17 cellular contexts compared by ENCODE assay signal in genomic region chr21:17461582-17461981, GRCh38. TPM values are rescaled to one million over a fixed set of nuclear protein-coding genes. Genes with fewer than 3 reads are reported as not detected.
DNase-seq lines count a peak whose midpoint lies in the region; ATAC-seq and TF ChIP-seq lines count a peak whose summit lies in the region.
"Had no signal": no experiment of that assay in that cellular context is flagged by ENCODE, and none has a peak within 500 bp of the region (broad histone marks: within the 10 kb centered on the region; RNA-seq: fewer than 3 reads in every experiment).

No MANE protein-coding gene starts in this region.

- H3K36me3 ChIP-seq in GM23248 (ENCODE audit: low read depth): no peaks in the 10 kb centered on the region
- H3K36me3 ChIP-seq in esophagus squamous epithelium: no peaks in the 10 kb centered on the region
- H3K36me3 ChIP-seq: BLaER1 treated with 17β-estradiol and CSF1 and Interleukin-3, amounts not matched to agents 10 nM and 100 nM had no signal

- no peaks in the 10 kb centered on the region for H3K36me3 Mint-ChIP-seq in activated CD8-positive, alpha-beta T cell treated with anti-CD3 and anti-CD28 coated beads for 36 hours (ENCODE audit: low read depth)
- H3K36me3 Mint-ChIP-seq: immature natural killer cell, T-cell had no signal

- peak overlapping the region; percentile 60 for H3K4me2 ChIP-seq in GM23248 (ENCODE audit: unreplicated experiment)

- no peaks in the 10 kb centered on the region for H3K4me1 Mint-ChIP-seq in activated CD8-positive, alpha-beta T cell treated with anti-CD3 and anti-CD28 coated beads for 36 hours (ENCODE audit: low read depth)
- H3K4me1 Mint-ChIP-seq: activated CD4-positive, alpha-beta T cell treated with anti-CD3 and anti-CD28 coated beads, Interleukin-2, amount 10 ng/mL, durations not matched to agents 7 days and 5 days; immature natural killer cell; T-cell had no signal

- no peak for ATAC-seq in activated CD8-positive, alpha-beta T cell treated with anti-CD3 and anti-CD28 coated beads for 36 hours
- ATAC-seq: activated T-cell treated with anti-CD3 and anti-CD28 coated beads, Interleukin-2, amount 50 U/mL, for 72 hours; stimulated activated naive CD8-positive, alpha-beta T cell treated with anti-CD3 and anti-CD28 coated beads, Interleukin-15, Interleukin-2, amounts not matched to agents 100 U/mL and 50 U/mL, for 24 hours; T-cell had no signal

- H4K20me1 ChIP-seq in GM23248 (ENCODE audit: insufficient read depth): no peaks in the 10 kb centered on the region
- H4K20me1 ChIP-seq: BLaER1 treated with 17β-estradiol and CSF1 and Interleukin-3, amounts not matched to agents 10 nM and 100 nM had no signal

- H3K4me3 ChIP-seq in GM23248: peak overlapping the region; percentile 7; the same call in 1 of the 2 replicates
- H3K4me3 ChIP-seq in esophagus squamous epithelium: no peak overlapping the region
- H3K4me3 ChIP-seq: BLaER1 treated with 17β-estradiol and CSF1 and Interleukin-3, amounts not matched to agents 10 nM and 100 nM had no signal

- intact Hi-C loops in esophagus squamous epithelium (cut with DNase I): no loop called here
- intact Hi-C loops in activated CD8-positive, alpha-beta T cell treated with anti-CD3 and anti-CD28 coated beads for 36 hours (cut with micrococcal nuclease): no loop called here

- H3K27ac ChIP-seq in GM23248 (peak overlapping the region; percentile 58), esophagus squamous epithelium (peak overlapping the region; percentile 17 to 69 (median 50))
- H3K27ac ChIP-seq: BLaER1 treated with 17β-estradiol and CSF1 and Interleukin-3, amounts not matched to agents 10 nM and 100 nM had no signal

- no peak overlapping the region for H3K4me3 Mint-ChIP-seq in activated CD8-positive, alpha-beta T cell treated with anti-CD3 and anti-CD28 coated beads for 36 hours
- H3K4me3 Mint-ChIP-seq: activated CD4-positive, alpha-beta T cell treated with anti-CD3 and anti-CD28 coated beads, Interleukin-2, amount 10 ng/mL, durations not matched to agents 7 days and 5 days; activated T-cell treated with anti-CD3 and anti-CD28 coated beads, Interleukin-2, amount 50 U/mL, for 72 hours; immature natural killer cell; T-cell had no signal

- POLR2A ChIA-PET in activated CD8-positive, alpha-beta T cell treated with anti-CD3 and anti-CD28 coated beads for 36 hours (lab: Charles Lee): no interaction called here

- 8 to 13% methylated on average over 4 of the region's 4 CpGs for WGBS in GM23248 (ENCODE audit: low coverage in 1 of 2, low lambda C conversion rate in 2 of 2, missing lambda C conversion rate in 2 of 2), 2 experiments
- 26 to 52% methylated on average over 3 of the region's 4 CpGs for WGBS in esophagus squamous epithelium, 2 donors

- H3K27me3 ChIP-seq in GM23248 (replicated peaks; ENCODE audit: insufficient read depth) (no peaks in the 10 kb centered on the region), esophagus squamous epithelium (no peaks in the 10 kb centered on the region)
- H3K27me3 ChIP-seq: BLaER1 treated with 17β-estradiol and CSF1 and Interleukin-3, amounts not matched to agents 10 nM and 100 nM had no signal

- DNase-seq in GM23248: peak; percentile 62
- peak; percentile 81 for DNase-seq in RPMI7951 (ENCODE audit: low read depth)
- DNase-seq in esophagus squamous epithelium (lab: John Stamatoyannopoulos, UW): no peak
- peak; percentile 19 for DNase-seq in renal cortical epithelial cell (ENCODE audit: low read depth)
- DNase-seq in HT-29 (ENCODE audit: low spot score): no peak
- no peak for DNase-seq in activated CD4-positive, CD25-positive, alpha-beta regulatory T cell (lab: John Stamatoyannopoulos, UW)
- DNase-seq in activated CD8-positive, alpha-beta T cell treated with anti-CD3 and anti-CD28 coated beads for 36 hours: no peak
- DNase-seq in T-helper 2 cell: no peak
- DNase-seq: activated CD4-positive, alpha-beta T cell treated with anti-CD3 and anti-CD28 coated beads, Interleukin-2, amount 10 ng/mL, durations not matched to agents 7 days and 5 days; activated T-cell treated with anti-CD3 and anti-CD28 coated beads, Interleukin-2, amount 50 U/mL, for 72 hours; GF-D8; immature natural killer cell; NCI-H2029; stimulated activated CD4-positive, alpha-beta T cell treated with anti-CD3 and anti-CD28 coated beads, Interleukin-4, amount 100 ng/mL, for 4 hours; stimulated activated naive CD8-positive, alpha-beta T cell treated with anti-CD3 and anti-CD28 coated beads, Interleukin-15, Interleukin-2, amounts not matched to agents 100 U/mL and 50 U/mL, for 24 hours; T-cell had no signal

- TF ChIP-seq CTCF in esophagus squamous epithelium (IDR thresholded peaks at IDR 0.05): no peak
- TF ChIP-seq CTCF in activated CD8-positive, alpha-beta T cell treated with anti-CD3 and anti-CD28 coated beads for 36 hours (IDR thresholded peaks at IDR 0.05): no peak

- peaks cover 3% of the 10 kb centered on the region for H3K27me3 Mint-ChIP-seq in activated CD8-positive, alpha-beta T cell treated with anti-CD3 and anti-CD28 coated beads for 36 hours
- H3K27me3 Mint-ChIP-seq: activated CD4-positive, alpha-beta T cell treated with anti-CD3 and anti-CD28 coated beads, Interleukin-2, amount 10 ng/mL, durations not matched to agents 7 days and 5 days had no signal

- H3K9me2 ChIP-seq in GM23248 (ENCODE audit: insufficient read depth): no peaks in the 10 kb centered on the region

- no peaks in the 10 kb centered on the region for H3K79me2 ChIP-seq in GM23248 (ENCODE audit: insufficient read depth)

- peaks cover 32% of the 10 kb centered on the region for H3F3A ChIP-seq in GM23248 (ENCODE audit: insufficient read depth)

- no peak overlapping the region for H2AFZ ChIP-seq in GM23248

- CTCF ChIA-PET in activated CD8-positive, alpha-beta T cell treated with anti-CD3 and anti-CD28 coated beads for 36 hours (lab: Charles Lee): interaction anchor here (1.4 kb wide), 1 partner anchor 11 kb away, joined by 3 read pairs; no protein-coding TSS in a partner anchor

- no peak for TF ChIP-seq POLR2A in esophagus squamous epithelium (IDR thresholded peaks at IDR 0.05)

- no peak overlapping the region for H3K27ac Mint-ChIP-seq in activated CD8-positive, alpha-beta T cell treated with anti-CD3 and anti-CD28 coated beads for 36 hours
- H3K27ac Mint-ChIP-seq: activated CD4-positive, alpha-beta T cell treated with anti-CD3 and anti-CD28 coated beads, Interleukin-2, amount 10 ng/mL, durations not matched to agents 7 days and 5 days; activated T-cell treated with anti-CD3 and anti-CD28 coated beads, Interleukin-2, amount 50 U/mL, for 72 hours; immature natural killer cell; T-cell had no signal

- no peaks in the 10 kb centered on the region for H3K9me3 Mint-ChIP-seq in activated CD8-positive, alpha-beta T cell treated with anti-CD3 and anti-CD28 coated beads for 36 hours
- H3K9me3 Mint-ChIP-seq: activated CD4-positive, alpha-beta T cell treated with anti-CD3 and anti-CD28 coated beads, Interleukin-2, amount 10 ng/mL, durations not matched to agents 7 days and 5 days; activated T-cell treated with anti-CD3 and anti-CD28 coated beads, Interleukin-2, amount 50 U/mL, for 72 hours; T-cell had no signal

- H3K9me3 ChIP-seq in GM23248 (ENCODE audit: low read depth) (no peaks in the 10 kb centered on the region), esophagus squamous epithelium (no peaks in the 10 kb centered on the region)
- H3K9me3 ChIP-seq: BLaER1 treated with 17β-estradiol and CSF1 and Interleukin-3, amounts not matched to agents 10 nM and 100 nM had no signal

- H3K4me1 ChIP-seq in GM23248 (ENCODE audit: insufficient read depth): peaks cover 35% of the 10 kb centered on the region
- peaks cover 0 to 43% (median 12%) of the 10 kb centered on the region in 3 donors for H3K4me1 ChIP-seq in esophagus squamous epithelium

- in situ Hi-C loops in GM23248 (cut with MboI): no loop called here

- no peak overlapping the region for H3K9ac ChIP-seq in GM23248
- H3K9ac ChIP-seq: BLaER1 treated with 17β-estradiol and CSF1 and Interleukin-3, amounts not matched to agents 10 nM and 100 nM had no signal

RNA-seq across cellular contexts. Expression of gene CXADR, which starts 51.3 kb away (rescaled TPM):
- not detected in 2 replicates for total RNA-seq in GM23248 (2014; rRNA removed; shearing (Covaris generic))
- 0.23 TPM in 1 of 2 replicates, not detected in the other for polyA plus RNA-seq in GM23248 (2016; fragmentation: Nextera tagmentation; extraction: Ambion mirVana)
- 13.7 and 16.4 TPM in 2 replicates for total RNA-seq in RPMI7951 (2014; rRNA removed; shearing (Covaris generic))
- total RNA-seq in esophagus squamous epithelium (10 to 100 TPM; 41.2 to 74.8 (median 47.9) TPM), renal cortical epithelial cell (49.0 and 86.1 TPM in 2 replicates)
- 17.4 and 24.7 TPM in 2 replicates for total RNA-seq in HT-29 (2014; rRNA removed; shearing (Covaris generic))
- total RNA-seq in activated CD8-positive, alpha-beta T cell treated with anti-CD3 and anti-CD28 coated beads for 36 hours: under 1 TPM; 0.20 to 0.29 TPM
- polyA plus RNA-seq: immature natural killer cell had no signal

Comparison
In these comparisons a context has a peak if more than half of its experiments do, and no peak if none do; other contexts are left out.
1. DNase-seq: peak in GM23248 (single experiment), RPMI7951 (single experiment) and renal cortical epithelial cell (single experiment); none in esophagus squamous epithelium (single experiment), HT-29 (single experiment), activated CD4-positive, CD25-positive, alpha-beta regulatory T cell (0 of 4), activated CD8-positive, alpha-beta T cell treated with anti-CD3 and anti-CD28 coated beads for 36 hours (single experiment) and T-helper 2 cell (0 of 5).
2. RNA of gene CXADR, which starts 51.3 kb away (total RNA-seq): 49.0 to 86.1 TPM in renal cortical epithelial cell, 41.2 to 74.8 TPM in esophagus squamous epithelium, 17.4 to 24.7 TPM in HT-29 and 13.7 to 16.4 TPM in RPMI7951; 0.20 to 0.29 TPM in activated CD8-positive, alpha-beta T cell treated with anti-CD3 and anti-CD28 coated beads for 36 hours and not detected in GM23248; every median in the first group is over 10 times any median in the second.